24 cellular contexts compared by ENCODE assay signal in genomic region chr18:78770149-78771139, GRCh38.
DNase-seq lines count a peak whose midpoint lies in the region; ATAC-seq and TF ChIP-seq lines count a peak whose summit lies in the region.
"Had no signal": no experiment of that assay in that cellular context is flagged by ENCODE, and none has a peak within 500 bp of the region (broad histone marks: within the 10 kb centered on the region; RNA-seq: fewer than 3 reads in every experiment).

No MANE protein-coding gene starts in this region.

- no peaks in the 10 kb centered on the region for H3K27me3 ChIP-seq in GM23338 (ENCODE audit: insufficient read depth)
- no peaks in the 10 kb centered on the region for H3K27me3 ChIP-seq in Peyer's patch

- H3K4me2 ChIP-seq in GM23338: no peak overlapping the region
- H3K4me2 ChIP-seq: KMS-11 had no signal

- H3K4me3 Mint-ChIP-seq in GM23338 (no peak overlapping the region), nephron progenitor cell (no peak overlapping the region), HFFc6 (no peak overlapping the region)
- no peak overlapping the region for H3K4me3 Mint-ChIP-seq in stimulated activated naive CD8-positive, alpha-beta T cell treated with anti-CD3 and anti-CD28 coated beads, Interleukin-15, amount 100 ng/mL, for 72 hours
- H3K4me3 Mint-ChIP-seq: activated CD4-positive, alpha-beta T cell treated with anti-CD3 and anti-CD28 coated beads, Interleukin-2, amount 10 ng/mL, durations not matched to agents 7 days and 5 days; CD4-positive, alpha-beta T cell; stimulated activated naive B cell treated with anti-CD40 and anti-IgM and Interleukin-4, amounts not matched to agents 10 μg/mL and 1 μg/mL and 100 μg/mL, for 72 hours had no signal

- no peaks in the 10 kb centered on the region for H3K4me1 ChIP-seq in GM23338 (ENCODE audit: insufficient read depth)
- no peaks in the 10 kb centered on the region for H3K4me1 ChIP-seq in Peyer's patch
- H3K4me1 ChIP-seq: tibial artery had no signal

- H3K4me3 ChIP-seq in GM23338 (no peak overlapping the region), Peyer's patch (no peak overlapping the region)
- H3K4me3 ChIP-seq: tibial artery had no signal

- H3K9me2 ChIP-seq in GM23338 (ENCODE audit: insufficient read depth): no peaks in the 10 kb centered on the region

- H3K36me3 ChIP-seq in GM23338 (ENCODE audit: insufficient read depth) (no peaks in the 10 kb centered on the region), Peyer's patch (no peaks in the 10 kb centered on the region)
- H3K36me3 ChIP-seq: neutrophil, tibial artery had no signal

- peak; percentile 66 for ATAC-seq in GM23338
- no peak for ATAC-seq in stimulated activated naive CD8-positive, alpha-beta T cell treated with anti-CD3 and anti-CD28 coated beads, Interleukin-15, amount 100 ng/mL, for 72 hours
- ATAC-seq: esophagus mucosa; HCT116; stimulated activated naive B cell treated with anti-CD40 and anti-IgM and Interleukin-4, amounts not matched to agents 10 μg/mL and 1 μg/mL and 100 μg/mL, for 72 hours had no signal

- H3K36me3 Mint-ChIP-seq in GM23338 (ENCODE audit: low read depth) (peaks cover 21% of the 10 kb centered on the region), nephron progenitor cell (ENCODE audit: low read depth) (no peaks in the 10 kb centered on the region), HFFc6 (ENCODE audit: low read depth) (peaks cover 12% of the 10 kb centered on the region)
- H3K36me3 Mint-ChIP-seq: stimulated activated naive B cell treated with anti-CD40 and anti-IgM and Interleukin-4, amounts not matched to agents 10 μg/mL and 1 μg/mL and 100 μg/mL, for 72 hours had no signal

- no peaks in the 10 kb centered on the region for H3F3A ChIP-seq in GM23338 (replicated peaks; ENCODE audit: low read depth)

- H2AFZ ChIP-seq in GM23338: no peak overlapping the region

- DNase-seq in GM23338 (ENCODE audit: low spot score) (peak; percentile 25), NCI-H1417 (lab: John Stamatoyannopoulos, UW) (peak in 2 of 3 experiments; percentile 86 to 96), Peyer's patch (peak in 2 of 3 donors; percentile 27 to 39), nephron progenitor cell (peak; percentile 33), A172 (ENCODE audit: low spot score) (no peak), HFFc6 (no peak)
- DNase-seq in activated CD4-positive, CD25-positive, alpha-beta regulatory T cell (lab: John Stamatoyannopoulos, UW): no peak
- no peak for DNase-seq in stimulated activated naive CD8-positive, alpha-beta T cell treated with anti-CD3 and anti-CD28 coated beads, Interleukin-15, amount 100 ng/mL, for 72 hours
- DNase-seq: activated CD4-positive, alpha-beta T cell treated with anti-CD3 and anti-CD28 coated beads, Interleukin-2, amount 10 ng/mL, durations not matched to agents 7 days and 5 days; CD4-positive, alpha-beta T cell; effector CD4-positive, alpha-beta T cell; foreskin melanocyte; GDM1; hypothalamus; islet precursor cell; NCI-H2171 treated with DMSO at 0.1 percent for 48 hours; Right ventricle myocardium superior; stimulated activated CD4-positive, alpha-beta T cell treated with anti-CD3 and anti-CD28 coated beads, Interleukin-2, amount 100 ng/mL, for 48 hours; stimulated activated naive B cell treated with anti-CD40 and anti-IgM and Interleukin-4, amounts not matched to agents 10 μg/mL and 1 μg/mL and 100 μg/mL, for 72 hours; tibial artery had no signal

- peak in 1 of 2 experiments; percentile 26; a peak in 1 of 4 replicates for TF ChIP-seq CTCF in GM23338 (conservative IDR thresholded peaks at IDR 0.05; ENCODE audit: low read depth in 2 of 2)
- TF ChIP-seq CTCF in Peyer's patch (IDR thresholded peaks at IDR 0.05): no peak
- no peak for TF ChIP-seq CTCF in nephron progenitor cell (IDR thresholded peaks at IDR 0.05)
- TF ChIP-seq CTCF in HFFc6 (IDR thresholded peaks at IDR 0.05): no peak

- H3K9me3 ChIP-seq in Peyer's patch: no peaks in the 10 kb centered on the region
- H3K9me3 ChIP-seq: neutrophil, tibial artery had no signal

- TF ChIP-seq POLR2A in Peyer's patch (IDR thresholded peaks at IDR 0.05): no peak

- H3K79me2 ChIP-seq in GM23338 (replicated peaks; ENCODE audit: insufficient read depth): no peaks in the 10 kb centered on the region

- no peaks in the 10 kb centered on the region for H4K20me1 ChIP-seq in GM23338 (replicated peaks; ENCODE audit: insufficient read depth)

- H3K27ac Mint-ChIP-seq in GM23338 (no peak overlapping the region), nephron progenitor cell (peak overlapping the region; percentile 6), HFFc6 (no peak overlapping the region)
- H3K27ac Mint-ChIP-seq in stimulated activated naive CD8-positive, alpha-beta T cell treated with anti-CD3 and anti-CD28 coated beads, Interleukin-15, amount 100 ng/mL, for 72 hours: no peak overlapping the region
- H3K27ac Mint-ChIP-seq: activated CD4-positive, alpha-beta T cell treated with anti-CD3 and anti-CD28 coated beads, Interleukin-2, amount 10 ng/mL, durations not matched to agents 7 days and 5 days; CD4-positive, alpha-beta T cell; stimulated activated naive B cell treated with anti-CD40 and anti-IgM and Interleukin-4, amounts not matched to agents 10 μg/mL and 1 μg/mL and 100 μg/mL, for 72 hours had no signal

- H3K27me3 Mint-ChIP-seq in GM23338 (ENCODE audit: insufficient read depth, low read depth, poor library complexity): peaks cover 15% of the 10 kb centered on the region
- no peaks in the 10 kb centered on the region for H3K27me3 Mint-ChIP-seq in nephron progenitor cell (ENCODE audit: low read depth, poor library complexity)
- peaks cover 2% of the 10 kb centered on the region for H3K27me3 Mint-ChIP-seq in HFFc6 (ENCODE audit: insufficient read depth)
- peaks cover 22% of the 10 kb centered on the region for H3K27me3 Mint-ChIP-seq in stimulated activated naive CD8-positive, alpha-beta T cell treated with anti-CD3 and anti-CD28 coated beads, Interleukin-15, amount 100 ng/mL, for 72 hours
- H3K27me3 Mint-ChIP-seq: activated CD4-positive, alpha-beta T cell treated with anti-CD3 and anti-CD28 coated beads, Interleukin-2, amount 10 ng/mL, durations not matched to agents 7 days and 5 days; CD4-positive, alpha-beta T cell; stimulated activated naive B cell treated with anti-CD40 and anti-IgM and Interleukin-4, amounts not matched to agents 10 μg/mL and 1 μg/mL and 100 μg/mL, for 72 hours had no signal

- no peak overlapping the region for H3K27ac ChIP-seq in GM23338 (ENCODE audit: low read depth)
- no peak overlapping the region for H3K27ac ChIP-seq in Peyer's patch
- H3K27ac ChIP-seq: KMS-11, neutrophil, tibial artery had no signal

- H3K9me3 Mint-ChIP-seq in GM23338 (peaks cover 92% of the 10 kb centered on the region), nephron progenitor cell (no peaks in the 10 kb centered on the region), HFFc6 (peaks cover 50% of the 10 kb centered on the region)
- no peaks in the 10 kb centered on the region for H3K9me3 Mint-ChIP-seq in stimulated activated naive CD8-positive, alpha-beta T cell treated with anti-CD3 and anti-CD28 coated beads, Interleukin-15, amount 100 ng/mL, for 72 hours
- H3K9me3 Mint-ChIP-seq: activated CD4-positive, alpha-beta T cell treated with anti-CD3 and anti-CD28 coated beads, Interleukin-2, amount 10 ng/mL, durations not matched to agents 7 days and 5 days; CD4-positive, alpha-beta T cell; stimulated activated naive B cell treated with anti-CD40 and anti-IgM and Interleukin-4, amounts not matched to agents 10 μg/mL and 1 μg/mL and 100 μg/mL, for 72 hours had no signal

- peaks cover 6% of the 10 kb centered on the region; the same call in 1 of the 3 replicates for H3K4me1 Mint-ChIP-seq in GM23338
- H3K4me1 Mint-ChIP-seq in nephron progenitor cell: peaks cover 42% of the 10 kb centered on the region
- no peaks in the 10 kb centered on the region for H3K4me1 Mint-ChIP-seq in HFFc6 (ENCODE audit: low read depth)
- H3K4me1 Mint-ChIP-seq in stimulated activated naive CD8-positive, alpha-beta T cell treated with anti-CD3 and anti-CD28 coated beads, Interleukin-15, amount 100 ng/mL, for 72 hours: no peaks in the 10 kb centered on the region
- H3K4me1 Mint-ChIP-seq: activated CD4-positive, alpha-beta T cell treated with anti-CD3 and anti-CD28 coated beads, Interleukin-2, amount 10 ng/mL, durations not matched to agents 7 days and 5 days had no signal

TF ChIP-seq in GM23338, 12 proteins besides CTCF, POLR2A, EP300 and RAD21 (continues in another document):
- TF ChIP-seq ZNF331 (CRISPR knock-in tag; IDR thresholded peaks at IDR 0.05; ENCODE audit: low read depth) (no peak), NANOG (IDR thresholded peaks at IDR 0.05; ENCODE audit: borderline replicate concordance) (no peak), CREB1 (CRISPR knock-in tag; IDR thresholded peaks at IDR 0.05; ENCODE audit: low read depth) (no peak)

Comparison
In these comparisons a context has a peak if more than half of its experiments do, and no peak if none do; other contexts are left out.
1. DNase-seq: peak in GM23338 (single experiment), NCI-H1417 (2 of 3), Peyer's patch (2 of 3) and nephron progenitor cell (single experiment); none in activated CD4-positive, CD25-positive, alpha-beta regulatory T cell (0 of 4), A172 (single experiment), HFFc6 (single experiment) and stimulated activated naive CD8-positive, alpha-beta T cell treated with anti-CD3 and anti-CD28 coated beads, Interleukin-15, amount 100 ng/mL, for 72 hours (0 of 2).